Comparison of ENCODE assay signal across 11 cellular contexts in the genomic region with DNA sequence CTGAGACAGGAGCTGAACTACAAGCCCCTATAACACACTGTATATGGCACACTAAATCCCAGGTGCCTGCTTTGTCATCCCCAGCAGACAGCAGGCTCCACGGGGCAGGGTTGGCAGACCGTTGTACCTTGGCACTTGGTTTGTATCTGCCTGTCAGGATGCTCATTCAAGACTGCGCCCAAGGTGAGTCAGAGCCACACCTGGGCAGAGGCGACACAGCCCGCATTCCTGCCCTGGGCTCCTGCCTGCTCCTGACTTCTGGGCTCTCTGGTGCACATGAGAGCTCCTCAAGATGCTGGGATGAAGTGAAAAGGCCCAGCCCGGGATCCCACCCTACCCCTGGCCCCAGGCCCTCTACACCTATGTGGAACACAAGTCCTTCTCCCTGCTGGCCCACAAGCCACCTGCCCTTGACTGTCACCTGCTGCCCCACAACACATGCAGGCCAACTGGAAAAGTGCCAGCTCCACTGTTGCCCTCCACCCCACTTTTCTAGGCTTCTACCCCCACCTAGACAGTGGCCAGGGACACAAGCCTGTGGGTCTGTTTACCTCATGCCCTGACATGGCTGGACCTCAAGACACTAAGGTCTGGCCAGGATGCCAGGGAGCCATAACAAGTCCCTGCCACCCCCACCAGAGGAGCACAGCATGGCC.
DNase-seq lines count a peak whose midpoint lies in the region; ATAC-seq and TF ChIP-seq lines count a peak whose summit lies in the region.
"Had no signal": no experiment of that assay in that cellular context is flagged by ENCODE, and none has a peak within 500 bp of the region (broad histone marks: within the 10 kb centered on the region; RNA-seq: fewer than 3 reads in every experiment).

No MANE protein-coding gene starts in this region.

- ATAC-seq in HG03457 (IDR thresholded peaks at IDR 0.05; ENCODE audit: unreplicated experiment) = no peak

- H3K4me3 Mint-ChIP-seq in dendritic cell treated with granulocyte-macrophage colony-stimulating factor and Interleukin-4, amounts not matched to agents 40 ng/mL and 50 ng/mL, for 4 days = no peak overlapping the region
- H3K4me3 Mint-ChIP-seq in nephron progenitor cell = peak overlapping the region; percentile 65

- H3K36me3 ChIP-seq in BLaER1 (peaks cover 5% of the 10 kb centered on the region), Loucy (ENCODE audit: insufficient read depth, low read length) (peaks cover 10% of the 10 kb centered on the region; the same call in 1 of the 2 replicates)

- H3K27me3 Mint-ChIP-seq in dendritic cell treated with granulocyte-macrophage colony-stimulating factor and Interleukin-4, amounts not matched to agents 40 ng/mL and 50 ng/mL, for 4 days = no peaks in the 10 kb centered on the region
- H3K27me3 Mint-ChIP-seq in nephron progenitor cell (ENCODE audit: low read depth, poor library complexity) = no peaks in the 10 kb centered on the region

- H4K20me1 ChIP-seq in BLaER1 = peaks cover 78% of the 10 kb centered on the region
- peaks cover 70% of the 10 kb centered on the region for H4K20me1 ChIP-seq in Loucy (ENCODE audit: insufficient read depth, low read length, poor library complexity, severe bottlenecking)

- peak overlapping the region; percentile 73 for H3K27ac Mint-ChIP-seq in dendritic cell treated with granulocyte-macrophage colony-stimulating factor and Interleukin-4, amounts not matched to agents 40 ng/mL and 50 ng/mL, for 4 days
- peak overlapping the region; percentile 67 for H3K27ac Mint-ChIP-seq in nephron progenitor cell

- peaks cover 92% of the 10 kb centered on the region for H3K79me2 ChIP-seq in Loucy (ENCODE audit: insufficient read depth, low read length)

- no peak for DNase-seq in nephron progenitor cell
- DNase-seq in activated gamma-delta T cell treated with Interleukin-2 at 50 U/mL for 16 hours = no peak
- DNase-seq in COR-L47 (lab: John Stamatoyannopoulos, UW) = no peak
- DNase-seq in NCI-H446 treated with DMSO at 0.1 percent for 48 hours (lab: John Stamatoyannopoulos, UW) = no peak
- DNase-seq: foreskin melanocyte; NCI-H146; stimulated activated CD4-positive, alpha-beta T cell treated with anti-CD3 and anti-CD28 coated beads, Interleukin-2, amount 100 ng/mL, for 24 hours had no signal

- H3K4me3 ChIP-seq in BLaER1 (peak overlapping the region; percentile 6; the same call in 1 of the 2 replicates), Loucy (ENCODE audit: low read length, poor library complexity, severe bottlenecking) (peak overlapping the region; percentile 75)

- TF ChIP-seq CTCF in Loucy (conservative IDR thresholded peaks at IDR 0.05; ENCODE audit: low read length) = no peak
- no peak for TF ChIP-seq CTCF in nephron progenitor cell (IDR thresholded peaks at IDR 0.05)

- H3K4me2 ChIP-seq in BLaER1 (peak overlapping the region; percentile 99), Loucy (ENCODE audit: low read depth, low read length, poor library complexity, severe bottlenecking) (peak overlapping the region; percentile 98)

- intact Hi-C loops in dendritic cell treated with granulocyte-macrophage colony-stimulating factor and Interleukin-4, amounts not matched to agents 40 ng/mL and 50 ng/mL, for 4 days (cut with micrococcal nuclease) = no loop called here

- H3K27ac ChIP-seq in BLaER1 = peak overlapping the region; percentile 98

- peaks cover 100% of the 10 kb centered on the region for H3K4me1 ChIP-seq in BLaER1
- H3K4me1 ChIP-seq in Loucy (ENCODE audit: insufficient read depth, low read length, poor library complexity, severe bottlenecking) = peaks cover 88% of the 10 kb centered on the region

- H3K27me3 ChIP-seq in BLaER1 (no peaks in the 10 kb centered on the region), Loucy (ENCODE audit: insufficient read depth, low read length, poor library complexity, severe bottlenecking) (no peaks in the 10 kb centered on the region)

- no peaks in the 10 kb centered on the region for H3K9me2 ChIP-seq in Loucy (replicated peaks; ENCODE audit: low read depth, low read length)

- peak overlapping the region; percentile 84 for H3K9ac ChIP-seq in BLaER1
- H3K9ac ChIP-seq in Loucy (ENCODE audit: low read depth, low read length, poor library complexity, severe bottlenecking) = peak overlapping the region; percentile 83

- H3K36me3 Mint-ChIP-seq in dendritic cell treated with granulocyte-macrophage colony-stimulating factor and Interleukin-4, amounts not matched to agents 40 ng/mL and 50 ng/mL, for 4 days (ENCODE audit: low read depth) = peaks cover 21% of the 10 kb centered on the region
- H3K36me3 Mint-ChIP-seq in nephron progenitor cell (ENCODE audit: low read depth) = no peaks in the 10 kb centered on the region

- no peaks in the 10 kb centered on the region for H3K9me3 ChIP-seq in BLaER1
- no peaks in the 10 kb centered on the region for H3K9me3 ChIP-seq in Loucy (ENCODE audit: insufficient read depth, low read depth, low read length)

- peaks cover 26% of the 10 kb centered on the region for H3F3A ChIP-seq in Loucy (ENCODE audit: low read depth)

- H3K4me1 Mint-ChIP-seq in dendritic cell treated with granulocyte-macrophage colony-stimulating factor and Interleukin-4, amounts not matched to agents 40 ng/mL and 50 ng/mL, for 4 days (ENCODE audit: low read depth) = peaks cover 97% of the 10 kb centered on the region
- peaks cover 89% of the 10 kb centered on the region for H3K4me1 Mint-ChIP-seq in nephron progenitor cell

- no peaks in the 10 kb centered on the region for H3K9me3 Mint-ChIP-seq in dendritic cell treated with granulocyte-macrophage colony-stimulating factor and Interleukin-4, amounts not matched to agents 40 ng/mL and 50 ng/mL, for 4 days
- H3K9me3 Mint-ChIP-seq in nephron progenitor cell = no peaks in the 10 kb centered on the region

- no peak overlapping the region for H2AFZ ChIP-seq in Loucy (ENCODE audit: low read length)
